In the genomic region with DNA sequence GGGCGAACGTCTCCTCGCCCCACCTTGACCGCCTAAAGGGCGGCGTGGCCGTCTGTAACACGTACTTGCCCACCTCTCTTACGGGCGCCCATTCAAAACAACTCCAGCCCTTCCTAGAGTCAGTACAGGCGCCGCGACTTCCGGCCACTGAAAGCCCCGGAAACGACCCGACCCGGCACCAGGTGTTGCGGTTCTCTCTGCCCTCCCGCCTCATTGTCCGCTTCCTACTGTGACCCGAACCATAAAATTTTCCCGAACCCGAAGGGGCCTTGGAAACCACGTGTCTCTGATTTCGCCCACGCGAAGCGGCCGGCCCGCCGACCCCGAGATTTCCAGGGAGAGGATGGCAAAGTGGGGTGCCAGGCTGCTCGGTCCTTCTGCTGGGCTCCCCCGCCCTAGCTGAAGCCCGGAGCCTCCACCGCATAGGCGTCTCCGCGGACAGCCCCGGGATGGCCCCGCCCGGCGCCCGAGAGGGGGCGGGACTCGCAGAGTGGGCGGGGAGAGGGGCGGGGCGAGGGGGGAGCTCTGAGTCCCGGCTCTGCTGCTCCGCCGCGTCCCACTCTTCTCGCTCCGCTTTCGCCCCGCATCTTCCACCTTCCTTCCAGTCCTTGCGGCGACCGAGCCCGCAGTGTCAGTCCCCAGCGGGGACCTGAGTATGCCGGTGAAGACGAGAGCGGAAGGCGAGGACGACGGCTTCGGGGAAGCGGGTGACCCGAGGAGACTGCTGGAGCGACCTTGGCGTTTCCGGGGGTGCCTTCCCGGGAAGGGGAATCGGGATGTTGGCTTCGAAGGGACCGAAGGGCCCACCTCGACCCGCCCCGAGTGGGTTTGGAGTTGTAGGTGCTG, we compare ENCODE assay signal across 1 cellular context.
TF ChIP-seq lines count a peak whose summit lies in the region.

No MANE protein-coding gene starts in this region.

TF ChIP-seq in SK-N-SH, 30 proteins besides CTCF, POLR2A, EP300 and RAD21 (continued from another document):
- 0 out of 2 replicates have a peak, but pooled peaks have one; percentile 60 for TF ChIP-seq YY1 (IDR thresholded peaks at IDR 0.05; ENCODE audit: low read depth)
- 0 out of 2 replicates have a peak, but pooled peaks have one; percentile 23 for TF ChIP-seq SIN3A (IDR thresholded peaks at IDR 0.05; ENCODE audit: borderline replicate concordance, low read depth, low read length)
- TF ChIP-seq, protein P1, sequence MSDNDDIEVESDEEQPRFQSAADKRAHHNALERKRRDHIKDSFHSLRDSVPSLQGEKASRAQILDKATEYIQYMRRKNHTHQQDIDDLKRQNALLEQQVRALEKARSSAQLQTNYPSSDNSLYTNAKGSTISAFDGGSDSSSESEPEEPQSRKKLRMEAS (IDR thresholded peaks at IDR 0.05; ENCODE audit: low read depth): peak; percentile 91
- peak; percentile 43; the same call in 1 of the 2 replicates for TF ChIP-seq TAF1 (IDR thresholded peaks at IDR 0.05; ENCODE audit: borderline replicate concordance, low read depth, low read length)
- TF ChIP-seq POLR2AphosphoS5 (IDR thresholded peaks at IDR 0.05; ENCODE audit: low read depth, low read length): 0 out of 2 replicates have a peak, but pooled peaks have one; percentile 58
- no peak; the same call in 1 of the 2 replicates for TF ChIP-seq MEF2A (IDR thresholded peaks at IDR 0.05; ENCODE audit: borderline replicate concordance, low read depth)
- no peak for TF ChIP-seq SMC3 (IDR thresholded peaks at IDR 0.05; ENCODE audit: low read depth, low read length)
- TF ChIP-seq CHD2 (IDR thresholded peaks at IDR 0.05; ENCODE audit: low read length, partially characterized antibody): peak; percentile 31
- no peak for TF ChIP-seq FOXJ3 (CRISPR knock-in tag; IDR thresholded peaks at IDR 0.05)
- TF ChIP-seq, protein P2, sequence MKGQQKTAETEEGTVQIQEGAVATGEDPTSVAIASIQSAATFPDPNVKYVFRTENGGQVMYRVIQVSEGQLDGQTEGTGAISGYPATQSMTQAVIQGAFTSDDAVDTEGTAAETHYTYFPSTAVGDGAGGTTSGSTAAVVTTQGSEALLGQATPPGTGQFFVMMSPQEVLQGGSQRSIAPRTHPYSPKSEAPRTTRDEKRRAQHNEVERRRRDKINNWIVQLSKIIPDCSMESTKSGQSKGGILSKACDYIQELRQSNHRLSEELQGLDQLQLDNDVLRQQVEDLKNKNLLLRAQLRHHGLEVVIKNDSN (IDR thresholded peaks at IDR 0.05; ENCODE audit: borderline replicate concordance, low read depth): peak; percentile 87
TF ChIP-seq in SK-N-SH: peak in this region for 9.
